ENCODE assay signal across 8 cellular contexts in the genomic region with DNA sequence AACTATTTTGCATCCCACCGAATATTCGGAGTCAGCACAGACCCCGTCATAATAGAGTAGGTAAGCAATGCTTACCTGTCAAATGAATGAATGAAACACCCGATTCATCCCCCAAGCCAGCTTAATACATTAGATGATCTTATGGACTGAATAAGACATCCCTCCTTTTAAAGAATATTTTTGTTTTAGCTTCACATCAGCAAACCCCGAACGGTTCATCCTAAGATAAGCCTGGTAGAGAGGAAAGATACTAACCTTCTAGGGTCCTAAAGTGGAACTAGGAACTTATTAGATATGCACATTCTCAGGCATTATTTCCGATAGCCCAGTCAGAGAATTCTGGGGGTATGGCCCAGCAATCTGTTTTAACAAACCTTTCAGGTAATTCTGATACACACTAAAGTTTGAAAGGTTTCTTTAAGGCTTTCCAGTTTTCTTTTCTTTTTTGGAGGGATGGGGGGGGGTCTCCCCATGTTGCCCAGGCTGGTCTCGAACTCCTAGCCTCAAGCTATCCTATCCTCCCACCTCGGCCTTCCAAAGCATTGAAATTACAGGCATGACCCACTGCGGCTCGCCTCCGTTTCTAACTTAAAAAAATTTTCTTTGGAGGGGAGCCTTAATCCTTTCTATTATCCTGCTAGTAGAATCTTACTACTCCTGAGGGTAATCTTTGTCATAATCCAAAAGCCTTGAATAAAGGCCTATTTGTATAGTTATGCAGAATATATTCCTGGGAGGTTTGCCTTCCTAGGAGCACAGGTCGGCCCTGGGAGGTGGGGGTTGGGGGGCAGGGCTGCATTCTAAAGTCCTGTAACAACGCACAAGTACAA. TPM values are rescaled to one million over a fixed set of nuclear protein-coding genes. Genes with fewer than 3 reads are reported as not detected.
DNase-seq lines count a peak whose midpoint lies in the region; ATAC-seq, FAIRE-seq and TF ChIP-seq lines count a peak whose summit lies in the region.

No MANE protein-coding gene starts in this region.

- H3K4me3 Mint-ChIP-seq in glutamatergic neuron (ENCODE audit: unreplicated experiment): peak overlapping the region; percentile 97

- H3K4me1 Mint-ChIP-seq in glutamatergic neuron (ENCODE audit: low read depth, unreplicated experiment): peaks cover 10% of the 10 kb centered on the region

- no peaks in the 10 kb centered on the region for H3K36me3 Mint-ChIP-seq in glutamatergic neuron (ENCODE audit: unreplicated experiment)

- peak overlapping the region; percentile 100 for H3K27ac Mint-ChIP-seq in glutamatergic neuron (ENCODE audit: unreplicated experiment)

- TF ChIP-seq CTCF in VCaP (conservative IDR thresholded peaks at IDR 0.05) (no peak), glutamatergic neuron (IDR thresholded peaks at IDR 0.05; ENCODE audit: partially characterized antibody, unreplicated experiment) (no peak)

- peak; percentile 40 for FAIRE-seq in GM19239 (lab: Jason Lieb, UNC)

- H3K27ac ChIP-seq in VCaP: peak overlapping the region; percentile 92

- ATAC-seq in GM21529 (IDR thresholded peaks at IDR 0.05; ENCODE audit: unreplicated experiment) (no peak), GM21786 (IDR thresholded peaks at IDR 0.05; ENCODE audit: unreplicated experiment) (no peak), HG03135 (IDR thresholded peaks at IDR 0.05; ENCODE audit: unreplicated experiment) (no peak)

- H3K9me3 Mint-ChIP-seq in glutamatergic neuron (ENCODE audit: unreplicated experiment): peaks cover 9% of the 10 kb centered on the region

- no peak for DNase-seq in GM19239 (ENCODE audit: insufficient read length, low spot score)
- peak; percentile 56 for DNase-seq in glutamatergic neuron
- DNase-seq in retina: peak; percentile 67
- no peak for DNase-seq in SKM-1 treated with dmso at 0.1 percent for 144 hours (lab: John Stamatoyannopoulos, UW; ENCODE audit: unreplicated experiment)

- H3K27me3 Mint-ChIP-seq in glutamatergic neuron (ENCODE audit: unreplicated experiment): no peaks in the 10 kb centered on the region

RNA-seq across cellular contexts. Expression of gene ACTR3, which starts 1.0 kb away (rescaled TPM):
- 154 TPM for total RNA-seq in glutamatergic neuron (ENCODE audit: unreplicated experiment)

Comparison
In these comparisons a context has a peak if more than half of its experiments do, and no peak if none do; other contexts are left out.
1. DNase-seq: peak in glutamatergic neuron (single experiment) and retina (single experiment); none in GM19239 (single experiment) and SKM-1 treated with dmso at 0.1 percent for 144 hours (single experiment).